18 cellular contexts compared by ENCODE assay signal in genomic region chr7:129299889-129300288, GRCh38.
DNase-seq lines count a peak whose midpoint lies in the region; ATAC-seq, FAIRE-seq and TF ChIP-seq lines count a peak whose summit lies in the region.
"Had no signal": no experiment of that assay in that cellular context is flagged by ENCODE, and none has a peak within 500 bp of the region (broad histone marks: within the 10 kb centered on the region; RNA-seq: fewer than 3 reads in every experiment).

No MANE protein-coding gene starts in this region.

- BruUV-seq in HepG2 (replicated peaks; lab: Mats Ljungman, UMichigan): no TSS peak

- TF ChIP-seq CTCF in HepG2 (CRISPR knock-in tag; IDR thresholded peaks at IDR 0.05) (no peak), right lobe of liver (IDR thresholded peaks at IDR 0.05) (no peak)

- H3K79me2 ChIP-seq in HepG2 (ENCODE audit: insufficient read depth, low read length): no peaks in the 10 kb centered on the region

- no peak overlapping the region for H3K4me3 ChIP-seq in HepG2 (replicated peaks in 1 of 3; ENCODE audit: insufficient read depth in 1 of 3, low read depth in 2 of 3, low read length in 3 of 3)
- H3K4me3 ChIP-seq in right lobe of liver: no peak overlapping the region

- CTCF ChIA-PET in HepG2 (lab: Yijun Ruan, JAX; ENCODE audit: low intra/inter-chr PET ratio, low total read pairs): no interaction called here

- ATAC-seq in HepG2 (no peak), right lobe of liver (no peak), HG03460 (IDR thresholded peaks at IDR 0.05; ENCODE audit: unreplicated experiment) (no peak), GM18519 (IDR thresholded peaks at IDR 0.05; ENCODE audit: low FRiP score, unreplicated experiment) (no peak)
- ATAC-seq: HCT116 had no signal

- H3K4me2 ChIP-seq in HepG2 (ENCODE audit: low read depth, low read length): no peak overlapping the region

- H3K36me3 ChIP-seq in HepG2 (replicated peaks in 1 of 2; ENCODE audit: control insufficient read depth in 1 of 2, insufficient read depth in 2 of 2, low read length in 2 of 2): no peaks in the 10 kb centered on the region
- H3K36me3 ChIP-seq in right lobe of liver: no peaks in the 10 kb centered on the region

- no peak for FAIRE-seq in HepG2 (lab: Jason Lieb, UNC)
- FAIRE-seq in islet of Langerhans (lab: Jason Lieb, UNC): peak; percentile 41
- FAIRE-seq: GM12892 had no signal

- no peak overlapping the region for H3K9ac ChIP-seq in HepG2 (ENCODE audit: insufficient read depth, low read depth, low read length)

- WGBS in HepG2 (ENCODE audit: low lambda C conversion rate): 97% methylated on average over 3 of the region's 3 CpGs
- 90% methylated on average over 3 of the region's 3 CpGs for WGBS in right lobe of liver (ENCODE audit: insufficient coverage, low coverage, low lambda C conversion rate, missing lambda C conversion rate)

- TF ChIP-seq RAD21 in HepG2 (CRISPR knock-in tag; IDR thresholded peaks at IDR 0.05) (no peak), Ishikawa (IDR thresholded peaks at IDR 0.05; ENCODE audit: low read depth) (no peak)

- no peak overlapping the region for H2AFZ ChIP-seq in HepG2 (ENCODE audit: low read length)

- DNase-seq in HepG2 (ENCODE audit: low spot score) (no peak), right lobe of liver (no peak), H4 (ENCODE audit: low spot score) (no peak)
- DNase-seq: C1 segment of cervical spinal cord; Calu3; CD4-positive, alpha-beta memory T cell; COR-L47; DMS53; DMS79 treated with DMSO at 0.1 percent for 48 hours; GOT3; H9 had no signal

- TF ChIP-seq EP300 in HepG2 (IDR thresholded peaks at IDR 0.05; ENCODE audit: low read depth in 2 of 2, low read length in 2 of 2) (no peak), HepG2 (CRISPR knock-in tag; IDR thresholded peaks at IDR 0.05; ENCODE audit: borderline replicate concordance) (no peak), Ishikawa (IDR thresholded peaks at IDR 0.05; ENCODE audit: borderline replicate concordance) (no peak)

- intact Hi-C loops in HepG2 (cut with micrococcal nuclease; ENCODE audit: unreplicated experiment) (no loop called here), right lobe of liver (cut with DNase I) (loop anchor here (5.0 to 10.0 kb wide), 2 partner anchors 83 to 85 kb away; no protein-coding TSS in a partner anchor)

- in situ Hi-C loops in HepG2 (cut with HindIII; ENCODE audit: extremely low pct_ligation_motif_present, low pct_unique_long_range_greater_than_20kb): loop anchor here (5.0 kb wide), 1 partner anchor 83 kb away; no protein-coding TSS in a partner anchor

- H3K27me3 ChIP-seq in HepG2 (ENCODE audit: control insufficient read depth in 1 of 2, insufficient read depth in 2 of 2, low read length in 2 of 2): no peaks in the 10 kb centered on the region
- no peaks in the 10 kb centered on the region for H3K27me3 ChIP-seq in right lobe of liver

- no peaks in the 10 kb centered on the region for H3K9me3 ChIP-seq in HepG2 (ENCODE audit: low read length)
- H3K9me3 ChIP-seq in right lobe of liver: no peaks in the 10 kb centered on the region

- POLR2A ChIA-PET in HepG2 (lab: Yijun Ruan, JAX): no interaction called here

- no peaks in the 10 kb centered on the region for H4K20me1 ChIP-seq in HepG2 (ENCODE audit: insufficient read depth, low read length)

- TF ChIP-seq POLR2A in HepG2 (IDR thresholded peaks at IDR 0.05; ENCODE audit: insufficient read depth in 1 of 2, low read depth in 2 of 2, low read length in 2 of 2) (no peak), right lobe of liver (IDR thresholded peaks at IDR 0.05) (no peak)

- H3K27ac ChIP-seq in HepG2 (ENCODE audit: extremely low read length, insufficient read depth, low read length) (no peak overlapping the region), right lobe of liver (no peak overlapping the region)
- H3K27ac ChIP-seq: 22Rv1 had no signal

- no peaks in the 10 kb centered on the region for H3K4me1 ChIP-seq in HepG2 (ENCODE audit: insufficient read depth, low read length)
- no peaks in the 10 kb centered on the region for H3K4me1 ChIP-seq in right lobe of liver

TF ChIP-seq in HepG2, 621 proteins besides CTCF, POLR2A, EP300 and RAD21:
- peak; percentile 84 for TF ChIP-seq CEBPB (IDR thresholded peaks at IDR 0.05; ENCODE audit: borderline replicate concordance, low read depth, low read length)
- no peak for TF ChIP-seq TBP (CRISPR knock-in tag; IDR thresholded peaks at IDR 0.05)
TF ChIP-seq in HepG2: peak in this region for 1.

TF ChIP-seq in Ishikawa, 13 proteins besides CTCF, POLR2A, EP300 and RAD21:
- TF ChIP-seq CEBPB (IDR thresholded peaks at IDR 0.05) (peak; percentile 70), TCF12 (IDR thresholded peaks at IDR 0.05; ENCODE audit: low read depth) (no peak)
